13 cellular contexts compared by ENCODE assay signal in the genomic region with DNA sequence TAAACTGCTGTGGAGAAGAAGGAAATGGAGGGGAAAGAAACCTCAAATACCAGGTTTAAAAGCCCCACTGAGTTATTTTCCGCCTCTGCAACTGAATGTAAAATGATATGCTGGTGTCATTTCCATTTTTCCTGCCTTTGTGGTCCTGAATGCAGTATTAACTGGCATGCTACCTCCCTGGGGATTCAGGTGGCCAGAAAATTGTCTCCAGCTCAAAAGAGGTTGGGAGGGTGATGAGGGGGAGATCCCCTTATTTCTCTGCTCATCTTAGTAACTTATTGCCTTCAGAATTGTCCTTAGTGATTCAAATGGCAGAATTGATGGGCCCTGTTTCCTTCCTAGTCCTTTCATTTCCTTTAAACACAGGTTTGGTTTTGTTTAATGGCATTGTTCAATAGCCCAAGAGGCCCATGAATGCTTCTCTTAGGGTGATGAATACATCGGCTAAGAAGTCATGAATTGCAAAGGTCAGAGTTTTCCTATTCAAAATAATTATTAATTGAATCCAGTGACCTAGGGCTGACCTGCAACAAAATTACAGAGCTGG.
DNase-seq lines count a peak whose midpoint lies in the region; ATAC-seq and TF ChIP-seq lines count a peak whose summit lies in the region.
"Had no signal": no experiment of that assay in that cellular context is flagged by ENCODE, and none has a peak within 500 bp of the region (broad histone marks: within the 10 kb centered on the region; RNA-seq: fewer than 3 reads in every experiment).

No MANE protein-coding gene starts in this region.

- H3K27ac ChIP-seq in BLaER1: no peak overlapping the region
- H3K27ac ChIP-seq in OCI-LY7 (ENCODE audit: low read depth, low read length, poor library complexity, severe bottlenecking): peak overlapping the region; percentile 59
- H3K27ac ChIP-seq in RWPE1: no peak overlapping the region
- H3K27ac ChIP-seq: suprapubic skin had no signal

- H3K4me3 ChIP-seq in BLaER1 (no peak overlapping the region), OCI-LY7 (ENCODE audit: low read depth, low read length, poor library complexity, severe bottlenecking) (peak overlapping the region; percentile 11)
- H3K4me3 ChIP-seq: suprapubic skin had no signal

- DNase-seq in OCI-LY7 (ENCODE audit: low spot score) (peak; percentile 18), RWPE1 (ENCODE audit: low spot score) (no peak), retina (no peak)
- no peak for DNase-seq in activated CD4-positive, alpha-beta T cell treated with anti-CD3 and anti-CD28 coated beads for 4 hours
- DNase-seq: anterior cingulate cortex; effector CD8-positive, alpha-beta T cell; NCI-H226; SK-N-SH had no signal

- H3K4me2 ChIP-seq in BLaER1 (peak overlapping the region; percentile 60), OCI-LY7 (ENCODE audit: low read length) (peak overlapping the region; percentile 60)
- H3K4me2 ChIP-seq: SK-N-SH had no signal

- H3K79me2 ChIP-seq in OCI-LY7 (ENCODE audit: insufficient read depth, low read depth, low read length): no peaks in the 10 kb centered on the region

- H4K20me1 ChIP-seq in BLaER1 (peaks cover 99% of the 10 kb centered on the region), OCI-LY7 (ENCODE audit: insufficient read depth, low read length) (no peaks in the 10 kb centered on the region)

- ATAC-seq in GM18909 (IDR thresholded peaks at IDR 0.05; ENCODE audit: poor library complexity, unreplicated experiment): peak; percentile 30
- ATAC-seq in HG02981 (IDR thresholded peaks at IDR 0.05; ENCODE audit: unreplicated experiment): peak; percentile 31
- ATAC-seq in GM18519 (IDR thresholded peaks at IDR 0.05; ENCODE audit: low FRiP score, unreplicated experiment): no peak

- BruUV-seq in OCI-LY7 (replicated peaks; lab: Mats Ljungman, UMichigan): no TSS peak

- POLR2A ChIA-PET in OCI-LY7 (lab: Charles Lee) (interaction anchor here (0.6 to 0.9 kb wide), 2 partner anchors 10 to 13 kb away, joined by 3 to 4 read pairs; no protein-coding TSS in a partner anchor), RWPE1 (lab: Yijun Ruan, JAX; ENCODE audit: low non-redundant PET) (no interaction called here)

- CTCF ChIA-PET in OCI-LY7 (lab: Charles Lee; ENCODE audit: unreplicated experiment): no interaction called here
- CTCF ChIA-PET in RWPE1 (lab: Yijun Ruan, JAX): interaction anchor here (0.6 kb wide), 1 partner anchor 12 kb away, joined by 3 read pairs; no protein-coding TSS in a partner anchor

- TF ChIP-seq CTCF in OCI-LY7 (conservative IDR thresholded peaks at IDR 0.05; ENCODE audit: low read length) (no peak), RWPE1 (conservative IDR thresholded peaks at IDR 0.05; ENCODE audit: low read depth) (no peak)

- H3K27me3 ChIP-seq in BLaER1: no peaks in the 10 kb centered on the region
- H3K27me3 ChIP-seq: suprapubic skin had no signal

- no peak overlapping the region for H2AFZ ChIP-seq in OCI-LY7 (ENCODE audit: low read length)

- H3K9me3 ChIP-seq in BLaER1: no peaks in the 10 kb centered on the region; the same call in 1 of the 2 replicates
- H3K9me3 ChIP-seq in OCI-LY7 (ENCODE audit: low read length): no peaks in the 10 kb centered on the region
- H3K9me3 ChIP-seq: SK-N-SH, suprapubic skin had no signal

- intact Hi-C loops in OCI-LY7 (cut with micrococcal nuclease; ENCODE audit: unreplicated experiment): loop anchor here (5.0 kb wide), 1 partner anchor 294 kb away; the partner anchor contains the start of gene CHST11

- H3K4me1 ChIP-seq in BLaER1 (peaks cover 72% of the 10 kb centered on the region), OCI-LY7 (ENCODE audit: insufficient read depth, low read length, poor library complexity, severe bottlenecking) (peaks cover 47% of the 10 kb centered on the region)

- H3K9me2 ChIP-seq in OCI-LY7 (ENCODE audit: insufficient read depth, low read length): no peaks in the 10 kb centered on the region
- H3K9me2 ChIP-seq: SK-N-SH had no signal

- peaks cover 32% of the 10 kb centered on the region for H3K36me3 ChIP-seq in BLaER1
- no peaks in the 10 kb centered on the region for H3K36me3 ChIP-seq in OCI-LY7 (ENCODE audit: insufficient read depth, low read length)
- H3K36me3 ChIP-seq: suprapubic skin had no signal

- no peak overlapping the region for H3K9ac ChIP-seq in BLaER1
- H3K9ac ChIP-seq: SK-N-SH had no signal
